ENCODE assay signal across 17 cellular contexts in genomic region chr13:111280226-111280625, GRCh38. TPM values are rescaled to one million over a fixed set of nuclear protein-coding genes. Genes with fewer than 3 reads are reported as not detected.
A peak's percentile ranks its signal among the peaks of the same experiment; 100 is the strongest.
DNase-seq lines count a peak whose midpoint lies in the region; ATAC-seq and TF ChIP-seq lines count a peak whose summit lies in the region.
"Had no signal": no experiment of that assay in that cellular context is flagged by ENCODE, and none has a peak within 500 bp of the region (broad histone marks: within the 10 kb centered on the region; RNA-seq: fewer than 3 reads in every experiment).

No MANE protein-coding gene starts in this region.

- H3K14ac ChIP-seq in IMR-90 (replicated peaks; ENCODE audit: low read depth, low read length): peak overlapping the region; percentile 76

- H3K36me3 Mint-ChIP-seq in endodermal cell (ENCODE audit: low read depth) (peaks cover 66% of the 10 kb centered on the region), progenitor cell of endocrine pancreas (ENCODE audit: insufficient read depth) (peaks cover 19% of the 10 kb centered on the region)

- DNase-seq in 8988T: peak; percentile 28
- no peak for DNase-seq in IMR-90
- peak; percentile 32 for DNase-seq in endodermal cell
- no peak for DNase-seq in NCI-H2171 (lab: John Stamatoyannopoulos, UW)
- no peak for DNase-seq in transverse colon
- DNase-seq in right lobe of liver: no peak
- no peak for DNase-seq in progenitor cell of endocrine pancreas (ENCODE audit: low spot score, unreplicated experiment)
- DNase-seq: AML-193, DMS53, MV-4-11, NCI-H1417 treated with DMSO at 0.1 percent for 48 hours, NCI-H2029, NCI-H510A treated with DMSO at 0.1 percent for 48 hours, Peyer's patch had no signal

- peak overlapping the region; percentile 70 for H3K23ac ChIP-seq in IMR-90 (ENCODE audit: low read depth, low read length)

- peaks cover 22 to 49% of the 10 kb centered on the region in 2 experiments for H3K79me1 ChIP-seq in IMR-90 (ENCODE audit: low read depth in 1 of 2, low read length in 2 of 2)

- H3K27me3 Mint-ChIP-seq in endodermal cell (ENCODE audit: insufficient read depth): no peaks in the 10 kb centered on the region
- H3K27me3 Mint-ChIP-seq in progenitor cell of endocrine pancreas: no peaks in the 10 kb centered on the region

- H3K27ac Mint-ChIP-seq in endodermal cell (no peak overlapping the region), progenitor cell of endocrine pancreas (no peak overlapping the region)

- ATAC-seq in IMR-90 (ENCODE audit: low read depth) (no peak), right lobe of liver (no peak)
- ATAC-seq: A549, HCT116 had no signal

- peaks cover 11% of the 10 kb centered on the region for H3K4me1 ChIP-seq in IMR-90 (ENCODE audit: control insufficient read depth, insufficient read depth, low read length)
- no peaks in the 10 kb centered on the region for H3K4me1 ChIP-seq in endodermal cell (ENCODE audit: control insufficient read depth, insufficient read depth, low read length)
- peaks cover 18% of the 10 kb centered on the region for H3K4me1 ChIP-seq in rectal smooth muscle tissue (ENCODE audit: control insufficient read depth, insufficient read depth, low read length)
- peaks cover 0 to 20% (median 5%) of the 10 kb centered on the region in 4 donors for H3K4me1 ChIP-seq in transverse colon
- peaks cover 0 to 13% (median 0%) of the 10 kb centered on the region in 4 donors for H3K4me1 ChIP-seq in right lobe of liver
- H3K4me1 ChIP-seq: A549, Peyer's patch had no signal

- peak overlapping the region; percentile 33; the same call in 1 of the 2 replicates for H2AK5ac ChIP-seq in IMR-90 (ENCODE audit: low read depth, low read length)

- peak overlapping the region; percentile 81 for H2BK5ac ChIP-seq in IMR-90 (ENCODE audit: low read depth, low read length, poor library complexity, severe bottlenecking)

- BruUV-seq in IMR-90 (replicated peaks; lab: Mats Ljungman, UMichigan): no TSS peak

- H3K4ac ChIP-seq in IMR-90 (ENCODE audit: low read depth, low read length): peak overlapping the region; percentile 91

- in situ Hi-C loops in IMR-90 (cut with MboI; ENCODE audit: low sequenced_read_pairs) (no loop called here), transverse colon (cut with MboI; ENCODE audit: low pct_ligation_motif_present in 1 of 4, low pct_unique_long_range_greater_than_20kb in 1 of 4, low sequenced_read_pairs in 3 of 4) (no loop called here)

- WGBS in IMR-90 (ENCODE audit: extremely low coverage in 2 of 2, insufficient read length in 1 of 2), 2 experiments: 58% methylated on average over 2 of the region's 12 CpGs; no CpG with 5 or more reads in 1 of the 2 experiments
- WGBS in endodermal cell (ENCODE audit: insufficient coverage in 1 of 2, insufficient read length in 1 of 2), 2 experiments: 95 to 100% methylated on average over 3 to 12 of the region's 12 CpGs
- WGBS in transverse colon (ENCODE audit: low coverage in 1 of 2), 2 donors: 91 to 94% methylated on average over 11 to 12 of the region's 12 CpGs
- 89% methylated on average over 6 of the region's 12 CpGs for WGBS in right lobe of liver (ENCODE audit: insufficient coverage, low coverage, low lambda C conversion rate, missing lambda C conversion rate)

- POLR2A ChIA-PET in IMR-90 (lab: Charles Lee; ENCODE audit: unreplicated experiment): no interaction called here

- H3K4me3 Mint-ChIP-seq in endodermal cell: no peak overlapping the region
- no peak overlapping the region for H3K4me3 Mint-ChIP-seq in progenitor cell of endocrine pancreas (ENCODE audit: low read depth)

- peaks cover 13% of the 10 kb centered on the region for H3K9me1 ChIP-seq in IMR-90 (ENCODE audit: insufficient read depth, low read length)

- no peak for TF ChIP-seq EP300 in transverse colon (IDR thresholded peaks at IDR 0.05; ENCODE audit: low read depth)

- H2AFZ ChIP-seq in IMR-90 (replicated peaks; ENCODE audit: low read length, poor library complexity): peak overlapping the region; percentile 28

- no peak for TF ChIP-seq RAD21 in IMR-90 (IDR thresholded peaks at IDR 0.05; ENCODE audit: low read length)

- H3K9me3 ChIP-seq in IMR-90 (ENCODE audit: control insufficient read depth, insufficient read depth, low read length) (no peaks in the 10 kb centered on the region), endodermal cell (ENCODE audit: control insufficient read depth, low read length) (no peaks in the 10 kb centered on the region), transverse colon (no peaks in the 10 kb centered on the region), right lobe of liver (no peaks in the 10 kb centered on the region)
- H3K9me3 ChIP-seq: A549, Peyer's patch had no signal

- H3K4me1 Mint-ChIP-seq in endodermal cell: no peaks in the 10 kb centered on the region
- peaks cover 2% of the 10 kb centered on the region for H3K4me1 Mint-ChIP-seq in progenitor cell of endocrine pancreas (ENCODE audit: low read depth)

- peak overlapping the region; percentile 30 for H3K4me2 ChIP-seq in IMR-90 (ENCODE audit: low read depth, low read length)
- H3K4me2 ChIP-seq: A549 had no signal

- H4K8ac ChIP-seq in IMR-90 (ENCODE audit: low read depth in 2 of 2, low read length in 2 of 2): peak overlapping the region; percentile 8 to 59; a peak in 3 of 4 replicates

- no peaks in the 10 kb centered on the region for H3K27me3 ChIP-seq in IMR-90 (ENCODE audit: control insufficient read depth, insufficient read depth, low read length)
- no peaks in the 10 kb centered on the region for H3K27me3 ChIP-seq in endodermal cell (ENCODE audit: control insufficient read depth, insufficient read depth, low read length, poor library complexity, severe bottlenecking)
- H3K27me3 ChIP-seq in rectal smooth muscle tissue (ENCODE audit: control insufficient read depth, insufficient read depth, low read length): no peaks in the 10 kb centered on the region
- H3K27me3 ChIP-seq in transverse colon: no peaks in the 10 kb centered on the region
- H3K27me3 ChIP-seq in right lobe of liver: no peaks in the 10 kb centered on the region
- H3K27me3 ChIP-seq: Peyer's patch had no signal

- H3K56ac ChIP-seq in IMR-90 (ENCODE audit: extremely low read depth, insufficient read depth, low read length): peak overlapping the region; percentile 7; the same call in 1 of the 2 replicates

- dilution Hi-C loops in IMR-90 (cut with HindIII; ENCODE audit: low sequenced_read_pairs, unreplicated experiment): no loop called here

- H3K27ac ChIP-seq in IMR-90 (ENCODE audit: insufficient read depth, low read length) (peak overlapping the region; percentile 61), endodermal cell (ENCODE audit: low read depth, low read length) (no peak overlapping the region), rectal smooth muscle tissue (ENCODE audit: low read depth, low read length) (peak overlapping the region; percentile 90), transverse colon (peak overlapping the region in 2 of 4 donors; percentile 63 to 71), right lobe of liver (no peak overlapping the region)
- H3K27ac ChIP-seq: A549, Peyer's patch had no signal

- H3K36me3 ChIP-seq in IMR-90 (ENCODE audit: control insufficient read depth, insufficient read depth, low read length) (peaks cover 38% of the 10 kb centered on the region), endodermal cell (ENCODE audit: control insufficient read depth, insufficient read depth, low read length) (peaks cover 78% of the 10 kb centered on the region), rectal smooth muscle tissue (ENCODE audit: control insufficient read depth, insufficient read depth, low read length) (peaks cover 33% of the 10 kb centered on the region), transverse colon (peaks cover 0 to 48% (median 22%) of the 10 kb centered on the region in 4 donors), right lobe of liver (peaks cover 3 to 61% (median 10%) of the 10 kb centered on the region in 4 donors)

- no peak overlapping the region for H3K4me3 ChIP-seq in IMR-90 (ENCODE audit: insufficient read depth, low read depth, low read length)
- H3K4me3 ChIP-seq in endodermal cell (ENCODE audit: low read length): no peak overlapping the region
- no peak overlapping the region for H3K4me3 ChIP-seq in rectal smooth muscle tissue (ENCODE audit: low read length)
- no peak overlapping the region for H3K4me3 ChIP-seq in transverse colon
- no peak overlapping the region for H3K4me3 ChIP-seq in right lobe of liver
- H3K4me3 ChIP-seq: A549, Peyer's patch had no signal

- H3K9me3 Mint-ChIP-seq in endodermal cell: no peaks in the 10 kb centered on the region
- no peaks in the 10 kb centered on the region for H3K9me3 Mint-ChIP-seq in progenitor cell of endocrine pancreas (ENCODE audit: low read depth)

- H2BK120ac ChIP-seq in IMR-90 (ENCODE audit: low read depth, low read length): peak overlapping the region; percentile 87

- H4K20me1 ChIP-seq in IMR-90 (ENCODE audit: insufficient read depth, low read length): no peaks in the 10 kb centered on the region; the same call in 1 of the 2 replicates

- TF ChIP-seq POLR2A in IMR-90 (IDR thresholded peaks at IDR 0.05; ENCODE audit: low read depth, low read length): no peak
- no peak for TF ChIP-seq POLR2A in transverse colon (IDR thresholded peaks at IDR 0.05)
- no peak for TF ChIP-seq POLR2A in right lobe of liver (IDR thresholded peaks at IDR 0.05)

- H3K9ac ChIP-seq in IMR-90 (ENCODE audit: low read depth, low read length) (no peak overlapping the region), endodermal cell (ENCODE audit: extremely low read depth, low read length, poor library complexity, severe bottlenecking) (no peak overlapping the region), rectal smooth muscle tissue (ENCODE audit: low read length) (no peak overlapping the region)

- 0 out of 3 replicates have a peak overlapping the region, but pooled peaks have one; percentile 18 for H2BK15ac ChIP-seq in IMR-90 (ENCODE audit: low read depth, low read length)

- H4K5ac ChIP-seq in IMR-90 (ENCODE audit: low read depth, low read length): peak overlapping the region; percentile 0; the same call in 1 of the 2 replicates

- intact Hi-C loops in IMR-90 (cut with micrococcal nuclease): no loop called here
- intact Hi-C loops in transverse colon (cut with DNase I; ENCODE audit: low total_unique reads): no loop called here
- intact Hi-C loops in right lobe of liver (cut with DNase I): no loop called here

- CTCF ChIA-PET in IMR-90 (lab: Yijun Ruan, JAX): interaction anchor here (0.7 kb wide), 1 partner anchor 147 kb away, joined by 7 read pairs; no protein-coding TSS in a partner anchor

- peak overlapping the region; percentile 85 for H4K91ac ChIP-seq in IMR-90 (ENCODE audit: insufficient read depth, low read depth, low read length)

- H3K18ac ChIP-seq in IMR-90 (ENCODE audit: low read depth, low read length): peak overlapping the region; percentile 39; the same call in 1 of the 2 replicates

- H2BK20ac ChIP-seq in IMR-90 (ENCODE audit: low read depth, low read length): peak overlapping the region; percentile 57; the same call in 1 of the 2 replicates

- peak overlapping the region; percentile 31 for H2AK9ac ChIP-seq in IMR-90 (replicated peaks; ENCODE audit: low read depth, low read length, poor library complexity)

- TF ChIP-seq CTCF in IMR-90 (conservative IDR thresholded peaks at IDR 0.05; ENCODE audit: low read depth, low read length) (no peak), endodermal cell (conservative IDR thresholded peaks at IDR 0.05) (no peak), transverse colon (IDR thresholded peaks at IDR 0.05) (no peak), right lobe of liver (IDR thresholded peaks at IDR 0.05) (no peak), progenitor cell of endocrine pancreas (IDR thresholded peaks at IDR 0.05; ENCODE audit: unreplicated experiment) (no peak)

RNA-seq across cellular contexts. Expression of gene TEX29, which starts 40.2 kb away (rescaled TPM):
- total RNA-seq in IMR-90 (2012; rRNA removed): not detected in 2 replicates
- 0.29 and 0.46 TPM in 2 replicates for polyA plus RNA-seq in IMR-90 (2012; rRNA removed)
- 0.21 and 0.24 TPM in 2 replicates for polyA plus RNA-seq in IMR-90 (2012; cell fraction: cytosol; rRNA removed)
- 0.18 and 1.1 TPM in 2 replicates for polyA plus RNA-seq in IMR-90 (2012; cell fraction: nucleus; rRNA removed; ENCODE audit: low replicate concordance)
- total RNA-seq in endodermal cell: under 1 TPM in 1 of 2 donors, not detected in 1; 0.69 TPM
- 0.43 TPM for polyA plus RNA-seq in endodermal cell (2013, experiment 1 of 2)
- not detected for polyA plus RNA-seq in endodermal cell (2013, experiment 2 of 2)
- not detected for total RNA-seq in transverse colon
- total RNA-seq in right lobe of liver: under 1 TPM in 1 of 6 experiments, not detected in 5; 0.42 TPM
- 0.43 and 0.44 TPM in 2 replicates for total RNA-seq in progenitor cell of endocrine pancreas
- total RNA-seq: Peyer's patch had no signal

Comparison
In these comparisons a context has a peak if more than half of its experiments do, and no peak if none do; other contexts are left out.
1. DNase-seq: peak in 8988T (single experiment) and endodermal cell (single experiment); none in IMR-90 (single experiment), NCI-H2171 (single experiment), transverse colon (single experiment), right lobe of liver (0 of 3) and progenitor cell of endocrine pancreas (single experiment).
2. H3K27ac ChIP-seq: peak in IMR-90 (single experiment) and rectal smooth muscle tissue (single experiment); none in endodermal cell (single experiment) and right lobe of liver (0 of 3).